26 cellular contexts compared by ENCODE assay signal in the genomic region with DNA sequence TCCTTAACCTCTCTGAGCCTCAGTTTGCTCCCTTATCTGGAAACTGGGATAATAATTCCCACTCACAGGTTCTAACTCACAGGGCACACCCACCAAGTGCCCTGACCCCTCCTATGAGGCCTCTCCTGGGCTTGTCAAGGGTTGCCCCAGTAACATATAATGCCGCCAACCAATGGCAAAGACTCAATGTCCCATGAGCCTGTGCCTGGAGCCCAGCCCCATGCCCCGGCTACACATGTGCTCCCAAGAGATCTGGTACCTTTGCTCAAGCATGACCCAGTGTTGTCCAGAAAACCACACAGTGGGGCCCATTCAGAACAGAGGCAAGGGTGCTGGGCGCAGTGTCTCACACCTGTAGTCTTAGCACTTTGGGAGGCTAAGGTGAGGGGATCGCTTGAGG.
"Had no signal": no experiment of that assay in that cellular context is flagged by ENCODE, and none has a peak within 500 bp of the region (broad histone marks: within the 10 kb centered on the region; RNA-seq: fewer than 3 reads in every experiment).

No MANE protein-coding gene starts in this region.

- H3K4me2 ChIP-seq: SK-N-SH had no signal

- H3K27ac ChIP-seq: adrenal gland, Peyer's patch, RWPE1, SJCRH30, VCaP had no signal

- H3K4me1 Mint-ChIP-seq: activated naive CD8-positive, alpha-beta T cell treated with anti-CD3 and anti-CD28 coated beads, Interleukin-2, amount 10 ng/mL, durations not matched to agents 7 days and 5 days had no signal

- DNase-seq: activated CD4-positive, alpha-beta T cell treated with anti-CD3 and anti-CD28 coated beads for 4 hours; activated CD4-positive, alpha-beta T cell treated with anti-CD3 and anti-CD28 coated beads, Interleukin-2, amount 50 U/mL, for 4 hours; activated CD8-positive, alpha-beta memory T cell treated with anti-CD3 and anti-CD28 coated beads, Interleukin-2, amount 50 U/mL, for 48 hours; activated CD8-positive, alpha-beta T cell treated with anti-CD3 and anti-CD28 coated beads, Interleukin-2, amount 10 ng/mL, durations not matched to agents 7 days and 5 days; activated naive CD4-positive, alpha-beta T cell treated with anti-CD3 and anti-CD28 coated beads, Interleukin-2, amount 50 U/mL, for 16 hours; activated naive CD8-positive, alpha-beta T cell treated with anti-CD3 and anti-CD28 coated beads, Interleukin-2, amount 10 ng/mL, durations not matched to agents 7 days and 5 days; activated T-cell treated with anti-CD3 and anti-CD28 coated beads, Interleukin-2, amount 50 U/mL, for 1 hour; adrenal gland; aorta; NCI-H1092; NCI-H1417; NCI-H1694 treated with DMSO at 0.1 percent for 48 hours; NCI-H2029 treated with DMSO at 0.1 percent for 48 hours; NCI-H345; NCI-H510A; NCI-H526 treated with DMSO at 0.1 percent for 48 hours; NK-92 treated with Interleukin-12 subunit alpha and Interleukin-12 subunit beta, amount 100 ng/mL, for 24 hours; OCI-M1; Peyer's patch; Right ventricle myocardium superior; SJCRH30; SK-N-SH; T-helper 1 cell had no signal

- H3K27me3 ChIP-seq: adrenal gland, Peyer's patch had no signal

- H3K36me3 Mint-ChIP-seq: activated naive CD8-positive, alpha-beta T cell treated with anti-CD3 and anti-CD28 coated beads, Interleukin-2, amount 10 ng/mL, durations not matched to agents 7 days and 5 days had no signal

- H3K9me3 ChIP-seq: adrenal gland, Peyer's patch, SJCRH30, SK-N-SH had no signal

- H3K9me2 ChIP-seq: SK-N-SH had no signal

- H3K4me3 Mint-ChIP-seq: activated CD8-positive, alpha-beta T cell treated with anti-CD3 and anti-CD28 coated beads, Interleukin-2, amount 10 ng/mL, durations not matched to agents 7 days and 5 days; activated naive CD8-positive, alpha-beta T cell treated with anti-CD3 and anti-CD28 coated beads, Interleukin-2, amount 10 ng/mL, durations not matched to agents 7 days and 5 days had no signal

- ATAC-seq: activated CD4-positive, CD25-positive, alpha-beta regulatory T cell treated with anti-CD3 and anti-CD28 coated beads, Interleukin-2, amount 50 U/mL, for 24 hours; activated CD8-positive, alpha-beta T cell treated with anti-CD3 and anti-CD28 coated beads, Interleukin-2, amount 10 ng/mL, durations not matched to agents 7 days and 5 days had no signal

- H3K9ac ChIP-seq: SK-N-SH had no signal

- H3K4me3 ChIP-seq: adrenal gland, Peyer's patch, SJCRH30 had no signal

- H3K36me3 ChIP-seq: adrenal gland, Peyer's patch, SJCRH30 had no signal

- H3K27ac Mint-ChIP-seq: activated CD8-positive, alpha-beta T cell treated with anti-CD3 and anti-CD28 coated beads, Interleukin-2, amount 10 ng/mL, durations not matched to agents 7 days and 5 days; activated naive CD8-positive, alpha-beta T cell treated with anti-CD3 and anti-CD28 coated beads, Interleukin-2, amount 10 ng/mL, durations not matched to agents 7 days and 5 days had no signal

- H3K4me1 ChIP-seq: adrenal gland, Peyer's patch, SJCRH30 had no signal

- H3K9me3 Mint-ChIP-seq: activated naive CD8-positive, alpha-beta T cell treated with anti-CD3 and anti-CD28 coated beads, Interleukin-2, amount 10 ng/mL, durations not matched to agents 7 days and 5 days had no signal
